Comparison of ENCODE assay signal across 4 cellular contexts in the genomic region with DNA sequence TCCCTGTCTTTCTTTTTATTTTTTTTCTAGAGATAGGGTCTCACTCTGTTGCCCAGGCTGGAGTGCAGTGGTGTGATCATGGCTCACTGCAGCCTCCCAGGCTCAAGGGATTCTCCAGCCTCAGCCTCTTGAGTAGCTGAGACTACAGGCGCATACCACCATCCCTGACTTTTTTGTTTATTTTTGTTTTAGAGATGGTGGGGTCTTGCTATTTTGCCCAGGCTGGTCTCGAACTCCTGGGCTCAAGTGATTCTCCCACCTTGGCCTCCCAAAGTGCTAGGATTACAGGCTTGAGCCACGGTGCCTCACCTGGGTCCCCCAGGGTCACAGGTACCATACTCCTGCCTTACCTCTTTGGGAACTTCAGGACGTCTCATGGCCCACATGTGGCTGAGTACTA. TPM values are rescaled to one million over a fixed set of nuclear protein-coding genes. Genes with fewer than 3 reads are reported as not detected.
"Had no signal": no experiment of that assay in that cellular context is flagged by ENCODE, and none has a peak within 500 bp of the region (broad histone marks: within the 10 kb centered on the region; RNA-seq: fewer than 3 reads in every experiment).

No MANE protein-coding gene starts in this region.

RNA-seq across cellular contexts. Expression of a gene that starts 3.0 kb away (rescaled TPM):
- total RNA-seq: activated T-helper 17 cell treated with anti-CD3 and anti-CD28 coated beads, Interleukin-2, amount 50 U/mL, for 72 hours; T-helper 1 cell treated with Interleukin-12 subunit alpha and Interleukin-12 subunit beta and Interleukin-4 antibody, amounts not matched to agents 30 ng/mL and 1 ng/mL, for 36 hours; T-helper 17 cell; T-helper 2 cell treated with Interferon-gamma antibody and Interleukin-4, amounts not matched to agents 100 ng/mL and 5 ng/mL, for 36 hours had no signal
